In genomic region chr14:55448146-55448614, GRCh38 we compare ENCODE assay signal across 9 cellular contexts. TPM values are rescaled to one million over a fixed set of nuclear protein-coding genes. Genes with fewer than 3 reads are reported as not detected.
A peak's percentile ranks its signal among the peaks of the same experiment; 100 is the strongest.
DNase-seq lines count a peak whose midpoint lies in the region; ATAC-seq and TF ChIP-seq lines count a peak whose summit lies in the region.
"Had no signal": no experiment of that assay in that cellular context is flagged by ENCODE, and none has a peak within 500 bp of the region (broad histone marks: within the 10 kb centered on the region; RNA-seq: fewer than 3 reads in every experiment).

No MANE protein-coding gene starts in this region.

- H3K27me3 Mint-ChIP-seq in activated T-helper 17 cell treated with anti-CD3 and anti-CD28 coated beads, Interleukin-2, amount 50 U/mL, for 72 hours: peaks cover 8% of the 10 kb centered on the region

- peak; percentile 73 for DNase-seq in AG09319 (ENCODE audit: extremely low read depth, low read depth)
- DNase-seq in HEK293T (ENCODE audit: extremely low spot score): peak; percentile 20
- DNase-seq in left colon: peak in 1 of 2 donors; percentile 62
- no peak for DNase-seq in activated gamma-delta T cell treated with Interleukin-2 at 50 U/mL for 16 hours
- DNase-seq: T-helper 9 cell had no signal

- H3K4me3 Mint-ChIP-seq in activated T-helper 17 cell treated with anti-CD3 and anti-CD28 coated beads, Interleukin-2, amount 50 U/mL, for 72 hours: no peak overlapping the region

- CTCF ChIA-PET in HEK293T (lab: Yijun Ruan, JAX): interaction anchor here (0.5 to 1.3 kb wide), 3 partner anchors 10 to 1039 kb away, joined by 3 to 6 read pairs (median 3); no protein-coding TSS in a partner anchor

- peak; percentile 97 for ATAC-seq in activated T-helper 17 cell treated with anti-CD3 and anti-CD28 coated beads, Interleukin-2, amount 50 U/mL, for 72 hours (replicated peaks)
- ATAC-seq in left colon (peak; percentile 78), GM18868 (IDR thresholded peaks at IDR 0.05; ENCODE audit: unreplicated experiment) (no peak), GM21529 (IDR thresholded peaks at IDR 0.05; ENCODE audit: unreplicated experiment) (no peak), GM21737 (IDR thresholded peaks at IDR 0.05; ENCODE audit: unreplicated experiment) (no peak)

- H3K27ac Mint-ChIP-seq in activated T-helper 17 cell treated with anti-CD3 and anti-CD28 coated beads, Interleukin-2, amount 50 U/mL, for 72 hours: no peak overlapping the region

- POLR2A ChIA-PET in HEK293T (lab: Yijun Ruan, JAX): no interaction called here

- H3K36me3 Mint-ChIP-seq in activated T-helper 17 cell treated with anti-CD3 and anti-CD28 coated beads, Interleukin-2, amount 50 U/mL, for 72 hours (ENCODE audit: low read depth): no peaks in the 10 kb centered on the region

- H3K9me3 Mint-ChIP-seq in activated T-helper 17 cell treated with anti-CD3 and anti-CD28 coated beads, Interleukin-2, amount 50 U/mL, for 72 hours: no peaks in the 10 kb centered on the region

- intact Hi-C loops in left colon (cut with DNase I, micrococcal nuclease): no loop called here

- peaks cover 15% of the 10 kb centered on the region for H3K4me1 Mint-ChIP-seq in activated T-helper 17 cell treated with anti-CD3 and anti-CD28 coated beads, Interleukin-2, amount 50 U/mL, for 72 hours

- no peak for TF ChIP-seq CTCF in AG09319 (IDR thresholded peaks at IDR 0.05; ENCODE audit: low read depth, low read length)

TF ChIP-seq in HEK293T, 16 proteins besides CTCF, POLR2A, EP300 and RAD21:
- TF ChIP-seq PKNOX1 (IDR thresholded peaks at IDR 0.05) (peak; percentile 36; the same call in 1 of the 2 replicates), NFRKB (IDR thresholded peaks at IDR 0.05) (no peak)

RNA-seq across cellular contexts. Expression of gene TBPL2, which starts 7.8 kb away (rescaled TPM):
- total RNA-seq in activated T-helper 17 cell treated with anti-CD3 and anti-CD28 coated beads, Interleukin-2, amount 50 U/mL, for 72 hours: not detected
- not detected for total RNA-seq in left colon

RNA-seq across cellular contexts. Expression of gene ATG14, which starts 36.5 kb away (rescaled TPM):
- total RNA-seq in activated T-helper 17 cell treated with anti-CD3 and anti-CD28 coated beads, Interleukin-2, amount 50 U/mL, for 72 hours: 1 to 10 TPM; 6.2 to 8.0 TPM
- 10 to 100 TPM in 1 of 2 donors, 1 to 10 TPM in 1; 6.3 to 10.0 TPM for total RNA-seq in left colon

Comparison
In these comparisons a context has a peak if more than half of its experiments do, and no peak if none do; other contexts are left out.
1. ATAC-seq: peak in activated T-helper 17 cell treated with anti-CD3 and anti-CD28 coated beads, Interleukin-2, amount 50 U/mL, for 72 hours (single experiment) and left colon (single experiment); none in GM18868 (single experiment), GM21529 (single experiment) and GM21737 (single experiment).